ENCODE assay signal across 9 cellular contexts in the genomic region with DNA sequence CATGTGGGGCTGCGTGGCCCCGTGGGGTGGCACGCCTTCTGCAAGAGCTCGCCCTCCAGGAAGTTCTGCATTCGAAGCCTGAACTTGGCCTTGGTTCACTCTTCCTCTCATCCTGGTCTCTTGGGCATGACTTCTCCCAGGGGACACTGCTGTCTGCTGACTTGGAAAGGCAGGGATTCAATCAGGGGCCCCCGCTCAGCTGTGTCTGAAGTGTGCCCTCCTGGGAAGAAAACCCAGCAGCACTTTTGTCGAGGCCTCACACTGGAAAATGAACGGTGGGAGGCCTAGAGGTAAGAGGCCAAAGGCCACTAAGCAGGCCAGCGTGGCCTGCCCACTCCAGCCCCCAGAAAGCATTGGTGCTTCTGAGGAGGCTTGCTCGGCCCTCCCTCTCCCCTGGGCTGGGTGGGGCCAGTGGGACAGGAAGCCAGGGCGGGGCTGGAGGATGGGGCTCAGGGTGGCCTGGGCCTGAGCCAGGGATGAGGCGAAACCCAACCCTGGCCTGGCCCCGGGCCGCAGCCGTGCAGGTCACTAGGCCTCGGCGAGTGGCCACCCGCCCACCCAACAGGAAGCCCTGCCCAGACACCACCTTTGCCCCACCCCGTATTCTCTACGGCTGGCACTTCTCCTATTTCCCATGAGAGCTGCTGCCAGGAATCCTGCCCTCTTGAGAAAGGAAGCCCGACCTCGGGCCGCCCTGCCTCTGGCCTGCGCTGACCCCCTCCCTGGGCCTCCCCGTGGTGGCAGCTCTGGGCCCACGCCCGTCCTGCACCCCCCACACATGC.
DNase-seq lines count a peak whose midpoint lies in the region; ATAC-seq, FAIRE-seq and TF ChIP-seq lines count a peak whose summit lies in the region.
"Had no signal": no experiment of that assay in that cellular context is flagged by ENCODE, and none has a peak within 500 bp of the region (broad histone marks: within the 10 kb centered on the region; RNA-seq: fewer than 3 reads in every experiment).

No MANE protein-coding gene starts in this region.

- no peak overlapping the region for H3K27ac ChIP-seq in GM23338 (ENCODE audit: low read depth)
- peak overlapping the region; percentile 79 for H3K27ac ChIP-seq in parathyroid adenoma

- H3K4me2 ChIP-seq in GM23338 (no peak overlapping the region), parathyroid adenoma (ENCODE audit: low read length) (no peak overlapping the region)

- TF ChIP-seq CTCF in GM23338 (conservative IDR thresholded peaks at IDR 0.05; ENCODE audit: low read depth in 2 of 2) (no peak), foreskin fibroblast (IDR thresholded peaks at IDR 0.05; ENCODE audit: low read depth, low read length) (no peak), parathyroid adenoma (IDR thresholded peaks at IDR 0.05) (no peak), D721Med (IDR thresholded peaks at IDR 0.05; ENCODE audit: insufficient read depth, missing control alignments) (no peak)

- H3K9ac ChIP-seq in parathyroid adenoma = no peak overlapping the region

- H3K27me3 ChIP-seq in GM23338 (ENCODE audit: insufficient read depth) (no peaks in the 10 kb centered on the region), parathyroid adenoma (ENCODE audit: control insufficient read depth, insufficient read depth, low read length) (no peaks in the 10 kb centered on the region)

- H3K4me1 ChIP-seq in GM23338 (ENCODE audit: insufficient read depth) (peaks cover 2% of the 10 kb centered on the region; the same call in 1 of the 2 replicates), parathyroid adenoma (peaks cover 24% of the 10 kb centered on the region)

- H3K4me3 ChIP-seq in GM23338 (no peak overlapping the region), foreskin fibroblast (ENCODE audit: low read depth in 1 of 2, low read length in 2 of 2) (no peak overlapping the region), parathyroid adenoma (ENCODE audit: low read depth, low read length) (no peak overlapping the region)

- H2AFZ ChIP-seq in GM23338 (no peak overlapping the region), parathyroid adenoma (peak overlapping the region; percentile 39)

- no peaks in the 10 kb centered on the region for H3F3A ChIP-seq in GM23338 (replicated peaks; ENCODE audit: low read depth)

- H3K27ac Mint-ChIP-seq in GM23338 = no peak overlapping the region; the same call in 1 of the 2 replicates
- H3K27ac Mint-ChIP-seq: IgD-negative memory B cell had no signal

- no peak overlapping the region for H3K4me3 Mint-ChIP-seq in GM23338

- H3K79me2 ChIP-seq in GM23338 (replicated peaks; ENCODE audit: insufficient read depth) (peaks cover 3% of the 10 kb centered on the region; the same call in 1 of the 2 replicates), parathyroid adenoma (no peaks in the 10 kb centered on the region)

- no peaks in the 10 kb centered on the region for H3K9me3 ChIP-seq in parathyroid adenoma (ENCODE audit: control insufficient read depth, low read length)

- peaks cover 2% of the 10 kb centered on the region; the same call in 2 of the 3 replicates for H3K36me3 Mint-ChIP-seq in GM23338 (ENCODE audit: low read depth)
- H3K36me3 Mint-ChIP-seq: IgD-negative memory B cell had no signal

- ATAC-seq in GM23338 = peak; percentile 18

- peaks cover 13% of the 10 kb centered on the region for H3K27me3 Mint-ChIP-seq in GM23338 (ENCODE audit: insufficient read depth, low read depth, poor library complexity)

- no peak for FAIRE-seq in D721Med (lab: Jason Lieb, UNC)

- no peaks in the 10 kb centered on the region for H3K9me2 ChIP-seq in GM23338 (ENCODE audit: insufficient read depth)

- H3K9me3 Mint-ChIP-seq in GM23338 = no peaks in the 10 kb centered on the region
- H3K9me3 Mint-ChIP-seq: IgD-negative memory B cell had no signal

- H3K36me3 ChIP-seq in GM23338 (ENCODE audit: insufficient read depth) (no peaks in the 10 kb centered on the region), parathyroid adenoma (ENCODE audit: control insufficient read depth, insufficient read depth, low read length) (no peaks in the 10 kb centered on the region)

- H4K20me1 ChIP-seq in GM23338 (replicated peaks; ENCODE audit: insufficient read depth) = no peaks in the 10 kb centered on the region

- H3K4me1 Mint-ChIP-seq in GM23338 = peaks cover 21% of the 10 kb centered on the region

- DNase-seq in DMS153 (lab: John Stamatoyannopoulos, UW) (peak; percentile 53), GM23338 (ENCODE audit: low spot score) (no peak), NCI-H1092 (lab: John Stamatoyannopoulos, UW) (peak; percentile 12), activated T-helper 1 cell treated with Interleukin-2 at 50 U/mL for 16 hours (ENCODE audit: low read depth) (peak; percentile 20), foreskin fibroblast (peak; percentile 90), D721Med (ENCODE audit: insufficient read length, low spot score) (no peak), NCI-H146 (lab: John Stamatoyannopoulos, UW) (no peak)

TF ChIP-seq in GM23338, 12 proteins besides CTCF, POLR2A, EP300 and RAD21:
- TF ChIP-seq EZH2 (IDR thresholded peaks at IDR 0.05; ENCODE audit: low read depth, unreplicated experiment) (no peak), JUNB (IDR thresholded peaks at IDR 0.05; ENCODE audit: unreplicated experiment) (no peak)
- TF ChIP-seq, protein P1, sequence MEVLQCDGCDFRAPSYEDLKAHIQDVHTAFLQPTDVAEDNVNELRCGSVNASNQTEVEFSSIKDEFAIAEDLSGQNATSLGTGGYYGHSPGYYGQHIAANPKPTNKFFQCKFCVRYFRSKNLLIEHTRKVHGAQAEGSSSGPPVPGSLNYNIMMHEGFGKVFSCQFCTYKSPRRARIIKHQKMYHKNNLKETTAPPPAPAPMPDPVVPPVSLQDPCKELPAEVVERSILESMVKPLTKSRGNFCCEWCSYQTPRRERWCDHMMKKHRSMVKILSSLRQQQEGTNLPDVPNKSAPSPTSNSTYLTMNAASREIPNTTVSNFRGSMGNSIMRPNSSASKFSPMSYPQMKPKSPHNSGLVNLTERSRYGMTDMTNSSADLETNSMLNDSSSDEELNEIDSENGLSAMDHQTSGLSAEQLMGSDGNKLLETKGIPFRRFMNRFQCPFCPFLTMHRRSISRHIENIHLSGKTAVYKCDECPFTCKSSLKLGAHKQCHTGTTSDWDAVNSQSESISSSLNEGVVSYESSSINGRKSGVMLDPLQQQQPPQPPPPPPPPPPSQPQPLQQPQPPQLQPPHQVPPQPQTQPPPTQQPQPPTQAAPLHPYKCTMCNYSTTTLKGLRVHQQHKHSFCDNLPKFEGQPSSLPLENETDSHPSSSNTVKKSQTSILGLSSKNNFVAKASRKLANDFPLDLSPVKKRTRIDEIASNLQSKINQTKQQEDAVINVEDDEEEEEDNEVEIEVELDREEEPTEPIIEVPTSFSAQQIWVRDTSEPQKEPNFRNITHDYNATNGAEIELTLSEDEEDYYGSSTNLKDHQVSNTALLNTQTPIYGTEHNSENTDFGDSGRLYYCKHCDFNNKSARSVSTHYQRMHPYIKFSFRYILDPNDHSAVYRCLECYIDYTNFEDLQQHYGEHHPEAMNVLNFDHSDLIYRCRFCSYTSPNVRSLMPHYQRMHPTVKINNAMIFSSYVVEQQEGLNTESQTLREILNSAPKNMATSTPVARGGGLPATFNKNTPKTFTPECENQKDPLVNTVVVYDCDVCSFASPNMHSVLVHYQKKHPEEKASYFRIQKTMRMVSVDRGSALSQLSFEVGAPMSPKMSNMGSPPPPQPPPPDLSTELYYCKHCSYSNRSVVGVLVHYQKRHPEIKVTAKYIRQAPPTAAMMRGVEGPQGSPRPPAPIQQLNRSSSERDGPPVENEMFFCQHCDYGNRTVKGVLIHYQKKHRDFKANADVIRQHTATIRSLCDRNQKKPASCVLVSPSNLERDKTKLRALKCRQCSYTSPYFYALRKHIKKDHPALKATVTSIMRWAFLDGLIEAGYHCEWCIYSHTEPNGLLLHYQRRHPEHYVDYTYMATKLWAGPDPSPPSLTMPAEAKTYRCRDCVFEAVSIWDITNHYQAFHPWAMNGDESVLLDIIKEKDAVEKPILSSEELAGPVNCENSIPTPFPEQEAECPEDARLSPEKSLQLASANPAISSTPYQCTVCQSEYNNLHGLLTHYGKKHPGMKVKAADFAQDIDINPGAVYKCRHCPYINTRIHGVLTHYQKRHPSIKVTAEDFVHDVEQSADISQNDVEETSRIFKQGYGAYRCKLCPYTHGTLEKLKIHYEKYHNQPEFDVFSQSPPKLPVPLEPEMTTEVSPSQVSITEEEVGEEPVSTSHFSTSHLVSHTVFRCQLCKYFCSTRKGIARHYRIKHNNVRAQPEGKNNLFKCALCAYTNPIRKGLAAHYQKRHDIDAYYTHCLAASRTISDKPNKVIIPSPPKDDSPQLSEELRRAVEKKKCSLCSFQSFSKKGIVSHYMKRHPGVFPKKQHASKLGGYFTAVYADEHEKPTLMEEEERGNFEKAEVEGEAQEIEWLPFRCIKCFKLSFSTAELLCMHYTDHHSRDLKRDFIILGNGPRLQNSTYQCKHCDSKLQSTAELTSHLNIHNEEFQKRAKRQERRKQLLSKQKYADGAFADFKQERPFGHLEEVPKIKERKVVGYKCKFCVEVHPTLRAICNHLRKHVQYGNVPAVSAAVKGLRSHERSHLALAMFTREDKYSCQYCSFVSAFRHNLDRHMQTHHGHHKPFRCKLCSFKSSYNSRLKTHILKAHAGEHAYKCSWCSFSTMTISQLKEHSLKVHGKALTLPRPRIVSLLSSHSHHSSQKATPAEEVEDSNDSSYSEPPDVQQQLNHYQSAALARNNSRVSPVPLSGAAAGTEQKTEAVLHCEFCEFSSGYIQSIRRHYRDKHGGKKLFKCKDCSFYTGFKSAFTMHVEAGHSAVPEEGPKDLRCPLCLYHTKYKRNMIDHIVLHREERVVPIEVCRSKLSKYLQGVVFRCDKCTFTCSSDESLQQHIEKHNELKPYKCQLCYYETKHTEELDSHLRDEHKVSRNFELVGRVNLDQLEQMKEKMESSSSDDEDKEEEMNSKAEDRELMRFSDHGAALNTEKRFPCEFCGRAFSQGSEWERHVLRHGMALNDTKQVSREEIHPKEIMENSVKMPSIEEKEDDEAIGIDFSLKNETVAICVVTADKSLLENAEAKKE (CRISPR knock-in tag; IDR thresholded peaks at IDR 0.05) = no peak

Comparison
In these comparisons a context has a peak if more than half of its experiments do, and no peak if none do; other contexts are left out.
1. DNase-seq: peak in DMS153 (single experiment), NCI-H1092 (single experiment), activated T-helper 1 cell treated with Interleukin-2 at 50 U/mL for 16 hours (single experiment) and foreskin fibroblast (2 of 2); none in GM23338 (single experiment), D721Med (single experiment) and NCI-H146 (single experiment).